In genomic region chr4:84547211-84547610, GRCh38 we compare ENCODE assay signal across 20 cellular contexts. TPM values are rescaled to one million over a fixed set of nuclear protein-coding genes. Genes with fewer than 3 reads are reported as not detected.
"Had no signal": no experiment of that assay in that cellular context is flagged by ENCODE, and none has a peak within 500 bp of the region (broad histone marks: within the 10 kb centered on the region; RNA-seq: fewer than 3 reads in every experiment).

No MANE protein-coding gene starts in this region.

- H3K79me2 ChIP-seq: parathyroid adenoma had no signal

- H3K4me3 ChIP-seq: coronary artery, lower lobe of right lung, stomach, thoracic aorta, vagina had no signal

- H3K9ac ChIP-seq: parathyroid adenoma had no signal

- H3K27me3 ChIP-seq: stomach, vagina had no signal

- H3K27ac ChIP-seq: coronary artery, lower lobe of right lung, parathyroid adenoma, stomach, thoracic aorta, vagina had no signal

- H3K4me1 ChIP-seq: lower lobe of right lung, parathyroid adenoma, stomach, vagina had no signal

- DNase-seq: activated CD4-positive, alpha-beta T cell treated with anti-CD3 and anti-CD28 coated beads for 48 hours; activated CD8-positive, alpha-beta memory T cell treated with anti-CD3 and anti-CD28 coated beads, Interleukin-2, amount 50 U/mL, for 48 hours; activated CD8-positive, alpha-beta T cell treated with anti-CD3 and anti-CD28 coated beads, Interleukin-2, amount 10 ng/mL, durations not matched to agents 7 days and 5 days; activated naive CD4-positive, alpha-beta T cell treated with Interleukin-2 at 50 U/mL for 16 hours; activated naive CD8-positive, alpha-beta T cell treated with anti-CD3 and anti-CD28 coated beads, Interleukin-2, amount 50 U/mL, for 24 hours; caudate nucleus; effector CD4-positive, alpha-beta T cell; hypothalamus; lower lobe of right lung; naive B cell; retina; stimulated activated CD4-positive, alpha-beta T cell treated with anti-CD3 and anti-CD28 coated beads, Interleukin-15, amount 100 ng/mL, for 24 hours; stomach; T1000 had no signal

- H3K9me3 ChIP-seq: lower lobe of right lung, stomach, thoracic aorta, vagina had no signal

- H3K36me3 ChIP-seq: lower lobe of right lung, stomach, thoracic aorta, vagina had no signal

- ATAC-seq: activated CD8-positive, alpha-beta T cell treated with anti-CD3 and anti-CD28 coated beads, Interleukin-2, amount 10 ng/mL, durations not matched to agents 7 days and 5 days; activated naive CD8-positive, alpha-beta T cell treated with anti-CD3 and anti-CD28 coated beads, Interleukin-2, amount 50 U/mL, for 24 hours; lower lobe of right lung had no signal

- H2AFZ ChIP-seq: parathyroid adenoma had no signal

RNA-seq across cellular contexts. Expression of gene CDS1, which starts 35.7 kb away (rescaled TPM):
- total RNA-seq: activated CD8-positive, alpha-beta T cell treated with anti-CD3 and anti-CD28 coated beads, Interleukin-2, amount 10 ng/mL, durations not matched to agents 7 days and 5 days; activated T-helper 1 cell treated with anti-CD3 and anti-CD28 coated beads, Interleukin-12 subunit alpha, Interleukin-12 subunit beta, Interleukin-2, Interleukin-4 antibody, amounts not matched to agents 30 ng/mL and 10 ng/mL and 1 ng/mL, durations not matched to agents 14 hours and 24 hours and 36 hours had no signal

RNA-seq across cellular contexts. Expression of gene NKX6-1, which starts 48.1 kb away (rescaled TPM):
- total RNA-seq: activated CD8-positive, alpha-beta T cell treated with anti-CD3 and anti-CD28 coated beads, Interleukin-2, amount 10 ng/mL, durations not matched to agents 7 days and 5 days; activated T-helper 1 cell treated with anti-CD3 and anti-CD28 coated beads, Interleukin-12 subunit alpha, Interleukin-12 subunit beta, Interleukin-2, Interleukin-4 antibody, amounts not matched to agents 30 ng/mL and 10 ng/mL and 1 ng/mL, durations not matched to agents 14 hours and 24 hours and 36 hours; lower lobe of right lung; skeletal muscle tissue; vagina had no signal
